In genomic region chr11:129278586-129279319, GRCh38 we compare ENCODE assay signal across 9 cellular contexts.
A peak's percentile ranks its signal among the peaks of the same experiment; 100 is the strongest.
DNase-seq lines count a peak whose midpoint lies in the region; ATAC-seq, FAIRE-seq and TF ChIP-seq lines count a peak whose summit lies in the region.
"Had no signal": no experiment of that assay in that cellular context is flagged by ENCODE, and none has a peak within 500 bp of the region (broad histone marks: within the 10 kb centered on the region; RNA-seq: fewer than 3 reads in every experiment).

No MANE protein-coding gene starts in this region.

- POLR2A ChIA-PET in A673 (lab: Charles Lee; ENCODE audit: low non-redundant PET): no interaction called here

- peak overlapping the region; percentile 93 for H3K4me3 Mint-ChIP-seq in astrocyte (ENCODE audit: unreplicated experiment)

- WGBS in small intestine, 3 donors: 1 to 2% (median 1%) methylated on average over 55 to 109 of the region's 109 CpGs

- peaks cover 27% of the 10 kb centered on the region for H3K4me1 Mint-ChIP-seq in astrocyte (ENCODE audit: low read depth, unreplicated experiment)

- H3K27ac ChIP-seq in A673 (ENCODE audit: low read depth, low read length, poor library complexity, severe bottlenecking) (peak overlapping the region; percentile 26), astrocyte (ENCODE audit: low read depth, low read length) (no peak overlapping the region), small intestine (ENCODE audit: low read depth in 1 of 2, low read length in 1 of 2) (peak overlapping the region in 1 of 2 donors; percentile 6)

- intact Hi-C loops in A673 (cut with micrococcal nuclease; ENCODE audit: unreplicated experiment): no loop called here

- peak overlapping the region; percentile 96 for H3K4me2 ChIP-seq in Loucy (ENCODE audit: low read depth, low read length, poor library complexity, severe bottlenecking)
- H3K4me2 ChIP-seq in astrocyte (ENCODE audit: low read length): peak overlapping the region; percentile 90

- H3K9ac ChIP-seq in Loucy (ENCODE audit: low read depth, low read length, poor library complexity, severe bottlenecking) (peak overlapping the region; percentile 58), astrocyte (ENCODE audit: low read length) (peak overlapping the region; percentile 85)

- peaks cover 24% of the 10 kb centered on the region for H4K20me1 ChIP-seq in Loucy (ENCODE audit: insufficient read depth, low read length, poor library complexity, severe bottlenecking)
- peaks cover 44% of the 10 kb centered on the region for H4K20me1 ChIP-seq in astrocyte (ENCODE audit: insufficient read depth, low read length)

- peak; percentile 50 for DNase-seq in A673 (ENCODE audit: low spot score)
- DNase-seq in astrocyte (ENCODE audit: low read depth): no peak
- DNase-seq in small intestine: peak; percentile 30
- no peak for DNase-seq in DMS79 (lab: John Stamatoyannopoulos, UW)
- no peak for DNase-seq in hippocampal formation (lab: John Stamatoyannopoulos, UW)

- no peaks in the 10 kb centered on the region for H3K9me3 ChIP-seq in A673 (ENCODE audit: low read depth, low read length, poor library complexity, severe bottlenecking)
- no peaks in the 10 kb centered on the region for H3K9me3 ChIP-seq in Loucy (ENCODE audit: insufficient read depth, low read depth, low read length)
- no peaks in the 10 kb centered on the region for H3K9me3 ChIP-seq in astrocyte (ENCODE audit: insufficient read depth, low read depth, low read length)
- no peaks in the 10 kb centered on the region for H3K9me3 ChIP-seq in iPS-18c (ENCODE audit: control insufficient read depth, insufficient read depth, low read length)
- no peaks in the 10 kb centered on the region for H3K9me3 ChIP-seq in small intestine (ENCODE audit: control insufficient read depth, low read depth)

- TF ChIP-seq CTCF in A673 (conservative IDR thresholded peaks at IDR 0.05; ENCODE audit: low read depth, low read length) (no peak), Loucy (conservative IDR thresholded peaks at IDR 0.05; ENCODE audit: low read length) (no peak), astrocyte (IDR thresholded peaks at IDR 0.05; ENCODE audit: insufficient read depth, low read depth, low read length) (no peak)

- H3K4me3 ChIP-seq in A673 (ENCODE audit: low read depth, low read length, poor library complexity, severe bottlenecking): peak overlapping the region; percentile 64
- H3K4me3 ChIP-seq in Loucy (ENCODE audit: low read length, poor library complexity, severe bottlenecking): peak overlapping the region; percentile 79
- peak overlapping the region; percentile 67 for H3K4me3 ChIP-seq in astrocyte (ENCODE audit: insufficient read depth, low read depth, low read length)
- peak overlapping the region; percentile 53 for H3K4me3 ChIP-seq in iPS-18c (ENCODE audit: insufficient read depth, low read depth, low read length)
- peak overlapping the region; percentile 73 to 96 for H3K4me3 ChIP-seq in small intestine (ENCODE audit: low read depth in 1 of 2, low read length in 2 of 2)

- FAIRE-seq in astrocyte (lab: Jason Lieb, UNC) (no peak), small intestine (lab: Jason Lieb, UNC) (no peak)
- FAIRE-seq: colon had no signal

- H3K9me2 ChIP-seq in Loucy (replicated peaks; ENCODE audit: low read depth, low read length): no peaks in the 10 kb centered on the region

- H3F3A ChIP-seq in Loucy (ENCODE audit: low read depth): no peaks in the 10 kb centered on the region

- peaks cover 49% of the 10 kb centered on the region for H3K79me2 ChIP-seq in Loucy (ENCODE audit: insufficient read depth, low read length)
- peaks cover 49% of the 10 kb centered on the region for H3K79me2 ChIP-seq in astrocyte (ENCODE audit: insufficient read depth, low read length)

- no TSS peak for BruUV-seq in A673 (replicated peaks; lab: Mats Ljungman, UMichigan)

- H3K27me3 ChIP-seq in A673 (replicated peaks; ENCODE audit: insufficient read depth, low read depth, low read length, poor library complexity): no peaks in the 10 kb centered on the region
- H3K27me3 ChIP-seq in Loucy (ENCODE audit: insufficient read depth, low read length, poor library complexity, severe bottlenecking): no peaks in the 10 kb centered on the region
- no peaks in the 10 kb centered on the region for H3K27me3 ChIP-seq in astrocyte (ENCODE audit: insufficient read depth, low read length)
- H3K27me3 ChIP-seq in small intestine (ENCODE audit: control insufficient read depth in 2 of 2, insufficient read depth in 2 of 2, low read length in 2 of 2): no peaks in the 10 kb centered on the region

- peaks cover 2% of the 10 kb centered on the region for H3K27me3 Mint-ChIP-seq in astrocyte (ENCODE audit: low read depth, unreplicated experiment)

- H3K36me3 ChIP-seq in A673 (ENCODE audit: insufficient read depth, low read length, poor library complexity, severe bottlenecking) (no peaks in the 10 kb centered on the region), Loucy (ENCODE audit: insufficient read depth, low read length) (no peaks in the 10 kb centered on the region), astrocyte (ENCODE audit: insufficient read depth, low read length) (no peaks in the 10 kb centered on the region), small intestine (ENCODE audit: control insufficient read depth in 2 of 2, insufficient read depth in 2 of 2, low read length in 2 of 2) (no peaks in the 10 kb centered on the region)

- no peaks in the 10 kb centered on the region for H3K36me3 Mint-ChIP-seq in astrocyte (ENCODE audit: low read depth, unreplicated experiment)

- H3K4me1 ChIP-seq in A673 (ENCODE audit: insufficient read depth, low read length, poor library complexity, severe bottlenecking) (peaks cover 46% of the 10 kb centered on the region), Loucy (ENCODE audit: insufficient read depth, low read length, poor library complexity, severe bottlenecking) (peaks cover 61% of the 10 kb centered on the region), astrocyte (ENCODE audit: insufficient read depth, low read length) (peaks cover 3% of the 10 kb centered on the region), small intestine (ENCODE audit: control insufficient read depth in 2 of 2, insufficient read depth in 1 of 2, low read depth in 1 of 2, low read length in 1 of 2) (peaks cover 4 to 7% of the 10 kb centered on the region in 2 donors)

- H3K9me3 Mint-ChIP-seq in astrocyte (ENCODE audit: unreplicated experiment): no peaks in the 10 kb centered on the region

- peak; percentile 17 for ATAC-seq in GM19025 (IDR thresholded peaks at IDR 0.05; ENCODE audit: low read depth, unreplicated experiment)

- no peak overlapping the region for H2AFZ ChIP-seq in Loucy (ENCODE audit: low read length)
- peak overlapping the region; percentile 54 for H2AFZ ChIP-seq in astrocyte (ENCODE audit: low read depth, low read length)

- peak overlapping the region; percentile 36 for H3K27ac Mint-ChIP-seq in astrocyte (ENCODE audit: unreplicated experiment)

- CTCF ChIA-PET in A673 (lab: Charles Lee): no interaction called here

Comparison
In these comparisons a context has a peak if more than half of its experiments do, and no peak if none do; other contexts are left out.
1. DNase-seq: peak in A673 (single experiment) and small intestine (single experiment); none in astrocyte (single experiment), DMS79 (single experiment) and hippocampal formation (0 of 2).
2. Peak in every context shown above with its lines, with median percentiles within 50 percentile points of each other: H3K4me3 ChIP-seq.